1 cellular context compared by ENCODE assay signal in genomic region chr11:86489442-86489841, GRCh38.
TF ChIP-seq lines count a peak whose summit lies in the region.

No MANE protein-coding gene starts in this region.

TF ChIP-seq in IMR-90, 13 proteins besides CTCF, POLR2A, EP300 and RAD21:
- TF ChIP-seq USF2 (IDR thresholded peaks at IDR 0.05; ENCODE audit: low read depth, low read length) (no peak), RCOR1 (IDR thresholded peaks at IDR 0.05; ENCODE audit: insufficient replicate concordance, low read length) (no peak), BHLHE40 (IDR thresholded peaks at IDR 0.05; ENCODE audit: low read depth, low read length) (no peak), FOS (IDR thresholded peaks at IDR 0.05; ENCODE audit: low read depth, low read length) (no peak), MXI1 (IDR thresholded peaks at IDR 0.05; ENCODE audit: borderline replicate concordance, low read depth, low read length) (no peak), MAZ (IDR thresholded peaks at IDR 0.05; ENCODE audit: borderline replicate concordance, low read depth, low read length) (no peak), SMC3 (IDR thresholded peaks at IDR 0.05; ENCODE audit: low read depth, low read length) (no peak), CEBPB (IDR thresholded peaks at IDR 0.05; ENCODE audit: low read depth, low read length) (no peak), MAFK (IDR thresholded peaks at IDR 0.05; ENCODE audit: low read depth, low read length) (no peak), NFE2L2 (IDR thresholded peaks at IDR 0.05; ENCODE audit: low read depth, low read length) (no peak), RFX5 (IDR thresholded peaks at IDR 0.05; ENCODE audit: low read depth, low read length) (no peak), CHD1 (IDR thresholded peaks at IDR 0.05; ENCODE audit: low read depth, low read length) (no peak)
- TF ChIP-seq, protein P1, sequence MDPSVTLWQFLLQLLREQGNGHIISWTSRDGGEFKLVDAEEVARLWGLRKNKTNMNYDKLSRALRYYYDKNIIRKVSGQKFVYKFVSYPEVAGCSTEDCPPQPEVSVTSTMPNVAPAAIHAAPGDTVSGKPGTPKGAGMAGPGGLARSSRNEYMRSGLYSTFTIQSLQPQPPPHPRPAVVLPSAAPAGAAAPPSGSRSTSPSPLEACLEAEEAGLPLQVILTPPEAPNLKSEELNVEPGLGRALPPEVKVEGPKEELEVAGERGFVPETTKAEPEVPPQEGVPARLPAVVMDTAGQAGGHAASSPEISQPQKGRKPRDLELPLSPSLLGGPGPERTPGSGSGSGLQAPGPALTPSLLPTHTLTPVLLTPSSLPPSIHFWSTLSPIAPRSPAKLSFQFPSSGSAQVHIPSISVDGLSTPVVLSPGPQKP (IDR thresholded peaks at IDR 0.05; ENCODE audit: borderline replicate concordance, low read depth, low read length): no peak
